1 cellular context compared by ENCODE assay signal in genomic region chr9:125506045-125506444, GRCh38.
TF ChIP-seq lines count a peak whose summit lies in the region.

No MANE protein-coding gene starts in this region.

TF ChIP-seq in H1, 55 proteins besides CTCF, POLR2A, EP300 and RAD21:
- TF ChIP-seq KDM1A (IDR thresholded peaks at IDR 0.05; ENCODE audit: borderline replicate concordance, low read length), result no peak
- TF ChIP-seq POLR2AphosphoS5 (IDR thresholded peaks at IDR 0.05; ENCODE audit: low read depth, low read length), result no peak
- TF ChIP-seq CHD7 (IDR thresholded peaks at IDR 0.05; ENCODE audit: insufficient replicate concordance, low read length), result no peak
- TF ChIP-seq MAFK (IDR thresholded peaks at IDR 0.05; ENCODE audit: low read depth, low read length), result no peak
- no peak for TF ChIP-seq KDM5A (IDR thresholded peaks at IDR 0.05; ENCODE audit: low read length)
- no peak for TF ChIP-seq HDAC2 (IDR thresholded peaks at IDR 0.05; ENCODE audit: borderline replicate concordance in 1 of 2, low read depth in 2 of 2, low read length in 2 of 2)
